ENCODE assay signal across 13 cellular contexts in the genomic region with DNA sequence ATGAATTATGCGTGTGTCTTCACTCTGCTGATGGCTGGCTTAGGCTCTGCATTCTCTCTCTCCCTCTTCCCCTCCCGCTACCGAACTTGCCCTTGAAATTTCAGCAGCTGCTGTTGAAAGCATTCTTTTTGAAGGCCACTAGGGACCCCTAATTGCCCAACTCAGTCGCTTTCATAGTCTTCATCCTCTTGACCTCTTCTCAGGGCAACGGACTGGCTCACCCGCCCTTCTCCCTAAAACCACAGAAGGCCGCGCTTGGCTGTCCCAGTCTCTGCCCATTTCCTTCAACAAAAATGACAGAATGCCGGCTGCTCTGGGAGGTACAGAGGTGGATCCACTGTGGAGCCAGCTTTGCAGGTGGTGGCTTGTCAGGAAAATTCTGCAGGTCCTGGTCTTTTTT. TPM values are rescaled to one million over a fixed set of nuclear protein-coding genes. Genes with fewer than 3 reads are reported as not detected.
A peak's percentile ranks its signal among the peaks of the same experiment; 100 is the strongest.
DNase-seq lines count a peak whose midpoint lies in the region; ATAC-seq and TF ChIP-seq lines count a peak whose summit lies in the region.
"Had no signal": no experiment of that assay in that cellular context is flagged by ENCODE, and none has a peak within 500 bp of the region (broad histone marks: within the 10 kb centered on the region; RNA-seq: fewer than 3 reads in every experiment).

No MANE protein-coding gene starts in this region.

- ATAC-seq in sciatic nerve (peak; percentile 86), GM21825 (IDR thresholded peaks at IDR 0.05; ENCODE audit: unreplicated experiment) (no peak), GM18861 (IDR thresholded peaks at IDR 0.05; ENCODE audit: unreplicated experiment) (no peak)
- no peak for ATAC-seq in stimulated activated memory B cell treated with anti-CD40 and anti-IgM and Interleukin-4, amounts not matched to agents 10 μg/mL and 1 μg/mL and 100 μg/mL, for 72 hours
- ATAC-seq: CD8-positive, alpha-beta T cell had no signal

- intact Hi-C loops in sciatic nerve (cut with DNase I): no loop called here

- no peak overlapping the region for H3K4me3 ChIP-seq in fibroblast of villous mesenchyme (ENCODE audit: low read depth, low read length)

- DNase-seq in LHCN-M2 (ENCODE audit: low read depth): peak; percentile 94
- peak; percentile 97 for DNase-seq in SKM-1 (lab: John Stamatoyannopoulos, UW; ENCODE audit: unreplicated experiment)
- DNase-seq in fibroblast of villous mesenchyme (ENCODE audit: low read depth): peak; percentile 48
- DNase-seq in sciatic nerve (ENCODE audit: low spot score): no peak
- no peak for DNase-seq in activated naive CD4-positive, alpha-beta T cell treated with Interleukin-2 at 50 U/mL for 16 hours
- DNase-seq: CD8-positive, alpha-beta T cell; NCI-H1105 treated with DMSO at 0.1 percent for 48 hours; NCI-H526 treated with DMSO at 0.1 percent for 48 hours; SK-N-SH had no signal

- no peaks in the 10 kb centered on the region for H3K9me3 Mint-ChIP-seq in stimulated activated memory B cell treated with anti-CD40 and anti-IgM and Interleukin-4, amounts not matched to agents 10 μg/mL and 1 μg/mL and 100 μg/mL, for 72 hours
- H3K9me3 Mint-ChIP-seq: CD8-positive, alpha-beta T cell had no signal

- H3K4me1 Mint-ChIP-seq in stimulated activated memory B cell treated with anti-CD40 and anti-IgM and Interleukin-4, amounts not matched to agents 10 μg/mL and 1 μg/mL and 100 μg/mL, for 72 hours: peaks cover 10% of the 10 kb centered on the region

- H3K36me3 Mint-ChIP-seq in stimulated activated memory B cell treated with anti-CD40 and anti-IgM and Interleukin-4, amounts not matched to agents 10 μg/mL and 1 μg/mL and 100 μg/mL, for 72 hours: no peaks in the 10 kb centered on the region
- H3K36me3 Mint-ChIP-seq: brain; CD8-positive, alpha-beta T cell had no signal

- TF ChIP-seq CTCF in fibroblast of villous mesenchyme (IDR thresholded peaks at IDR 0.05; ENCODE audit: insufficient read depth, low read depth, low read length): no peak

- no peaks in the 10 kb centered on the region for H3K27me3 Mint-ChIP-seq in stimulated activated memory B cell treated with anti-CD40 and anti-IgM and Interleukin-4, amounts not matched to agents 10 μg/mL and 1 μg/mL and 100 μg/mL, for 72 hours
- H3K27me3 Mint-ChIP-seq: brain had no signal

- H3K27ac Mint-ChIP-seq in stimulated activated memory B cell treated with anti-CD40 and anti-IgM and Interleukin-4, amounts not matched to agents 10 μg/mL and 1 μg/mL and 100 μg/mL, for 72 hours: no peak overlapping the region
- H3K27ac Mint-ChIP-seq: CD8-positive, alpha-beta T cell had no signal

- H3K4me3 Mint-ChIP-seq in stimulated activated memory B cell treated with anti-CD40 and anti-IgM and Interleukin-4, amounts not matched to agents 10 μg/mL and 1 μg/mL and 100 μg/mL, for 72 hours: no peak overlapping the region
- H3K4me3 Mint-ChIP-seq: brain; CD8-positive, alpha-beta T cell had no signal

RNA-seq across cellular contexts. Expression of a gene that starts 21.0 kb away (rescaled TPM):
- total RNA-seq in LHCN-M2 (2014; rRNA removed): 19.8 and 29.0 TPM in 2 replicates
- 20.2 TPM for polyA plus RNA-seq in LHCN-M2 (2012)
- 3.5 and 5.2 TPM in 2 replicates for total RNA-seq in fibroblast of villous mesenchyme
- total RNA-seq in sciatic nerve: 39.6 TPM

RNA-seq across cellular contexts. Expression of a gene that starts 39.0 kb away (rescaled TPM):
- 5.0 and 11.6 TPM in 2 replicates for total RNA-seq in LHCN-M2 (2014; rRNA removed)
- 6.6 TPM for polyA plus RNA-seq in LHCN-M2 (2012)
- total RNA-seq in fibroblast of villous mesenchyme: 6.1 and 6.9 TPM in 2 replicates
- total RNA-seq in sciatic nerve: 6.8 TPM

RNA-seq across cellular contexts. Expression of a gene that starts 52.4 kb away (rescaled TPM):
- total RNA-seq in LHCN-M2 (2014; rRNA removed) (7.2 and 11.1 TPM in 2 replicates), fibroblast of villous mesenchyme (8.4 and 11.7 TPM in 2 replicates), sciatic nerve (39.1 TPM)
- 18.9 TPM for polyA plus RNA-seq in LHCN-M2 (2012)

Comparison
In these comparisons a context has a peak if more than half of its experiments do, and no peak if none do; other contexts are left out.
1. DNase-seq: peak in LHCN-M2 (single experiment), SKM-1 (single experiment) and fibroblast of villous mesenchyme (single experiment); none in sciatic nerve (single experiment) and activated naive CD4-positive, alpha-beta T cell treated with Interleukin-2 at 50 U/mL for 16 hours (single experiment).